ENCODE assay signal across 11 cellular contexts in genomic region chr6:35691027-35691824, GRCh38. TPM values are rescaled to one million over a fixed set of nuclear protein-coding genes. Genes with fewer than 3 reads are reported as not detected.
DNase-seq lines count a peak whose midpoint lies in the region; ATAC-seq, FAIRE-seq and TF ChIP-seq lines count a peak whose summit lies in the region.
"Had no signal": no experiment of that assay in that cellular context is flagged by ENCODE, and none has a peak within 500 bp of the region (broad histone marks: within the 10 kb centered on the region; RNA-seq: fewer than 3 reads in every experiment).

No MANE protein-coding gene starts in this region.

- FAIRE-seq in GM12891 (lab: Jason Lieb, UNC): no peak
- FAIRE-seq: A204.1 had no signal

- DNase-seq in SIG-M5 treated with dmso at 0.1 percent for 504 hours (lab: John Stamatoyannopoulos, UW; ENCODE audit: unreplicated experiment): peak; percentile 71
- DNase-seq in SIG-M5 (lab: John Stamatoyannopoulos, UW): no peak
- peak; percentile 74 for DNase-seq in fibroblast of the aortic adventitia (ENCODE audit: low read depth)
- peak; percentile 5 for DNase-seq in nephron progenitor cell
- DNase-seq in upper lobe of right lung: peak; percentile 90
- no peak for DNase-seq in SW480 (ENCODE audit: low spot score)
- no peak for DNase-seq in GM12891 (ENCODE audit: insufficient read length, low spot score)
- no peak for DNase-seq in NAMALWA (ENCODE audit: low spot score)

- peak; percentile 73 for ATAC-seq in upper lobe of right lung

- intact Hi-C loops in upper lobe of right lung (cut with DNase I): no loop called here

- peaks cover 24% of the 10 kb centered on the region for H3K4me1 ChIP-seq in upper lobe of right lung

- peaks cover 8% of the 10 kb centered on the region for H3K9me3 Mint-ChIP-seq in nephron progenitor cell

- H3K36me3 ChIP-seq in upper lobe of right lung: no peaks in the 10 kb centered on the region
- H3K36me3 ChIP-seq: SJSA1 had no signal

- no peaks in the 10 kb centered on the region for H3K27me3 ChIP-seq in upper lobe of right lung

- no peak overlapping the region for H3K4me3 Mint-ChIP-seq in nephron progenitor cell

- TF ChIP-seq POLR2A in GM12891 (IDR thresholded peaks at IDR 0.05; ENCODE audit: low read depth, low read length): no peak

- TF ChIP-seq CTCF in fibroblast of the aortic adventitia (IDR thresholded peaks at IDR 0.05; ENCODE audit: insufficient read depth, low read length): no peak
- no peak for TF ChIP-seq CTCF in nephron progenitor cell (IDR thresholded peaks at IDR 0.05)
- no peak for TF ChIP-seq CTCF in upper lobe of right lung (IDR thresholded peaks at IDR 0.05)

- peak overlapping the region; percentile 53 for H3K27ac Mint-ChIP-seq in nephron progenitor cell

- H3K4me1 Mint-ChIP-seq in nephron progenitor cell: peaks cover 35% of the 10 kb centered on the region

- H3K9me3 ChIP-seq in upper lobe of right lung: no peaks in the 10 kb centered on the region

- peaks cover 7% of the 10 kb centered on the region for H3K27me3 Mint-ChIP-seq in nephron progenitor cell (ENCODE audit: low read depth, poor library complexity)

- peak overlapping the region; percentile 68 for H3K27ac ChIP-seq in upper lobe of right lung
- H3K27ac ChIP-seq: SJSA1 had no signal

- no peak overlapping the region for H3K4me3 ChIP-seq in fibroblast of the aortic adventitia (ENCODE audit: low read depth, low read length)
- H3K4me3 ChIP-seq in upper lobe of right lung: no peak overlapping the region
- H3K4me3 ChIP-seq: SJSA1 had no signal

- H3K36me3 Mint-ChIP-seq in nephron progenitor cell (ENCODE audit: low read depth): no peaks in the 10 kb centered on the region

TF ChIP-seq in GM12891, 5 proteins besides CTCF, POLR2A, EP300 and RAD21:
- TF ChIP-seq SPI1 (IDR thresholded peaks at IDR 0.05; ENCODE audit: low read depth, low read length) (no peak), TAF1 (IDR thresholded peaks at IDR 0.05; ENCODE audit: low read depth, low read length) (no peak), POLR2AphosphoS5 (IDR thresholded peaks at IDR 0.05; ENCODE audit: low read depth, low read length) (no peak), PAX5 (IDR thresholded peaks at IDR 0.05; ENCODE audit: insufficient read depth, low read length, severe bottlenecking) (no peak), POU2F2 (IDR thresholded peaks at IDR 0.05; ENCODE audit: low read depth, low read length) (no peak)

RNA-seq across cellular contexts. Expression of gene FKBP5, which starts 2.5 kb away (rescaled TPM):
- 2.9 and 5.3 TPM in 2 replicates for total RNA-seq in fibroblast of the aortic adventitia (ENCODE audit: low replicate concordance)
- 142 TPM for total RNA-seq in upper lobe of right lung
- polyA plus RNA-seq in GM12891 (2012; ENCODE audit: low read depth, missing spikeins): 36.6 TPM

RNA-seq across cellular contexts. Expression of gene ARMC12, which starts 45.6 kb away (rescaled TPM):
- total RNA-seq in fibroblast of the aortic adventitia (ENCODE audit: low replicate concordance) (0.45 TPM in 1 of 2 replicates, not detected in the other), upper lobe of right lung (0.52 TPM)
- polyA plus RNA-seq in GM12891 (2012; ENCODE audit: low read depth, missing spikeins): 0.83 TPM
- total RNA-seq: HT-29, SJSA1 had no signal

Comparison
In these comparisons a context has a peak if more than half of its experiments do, and no peak if none do; other contexts are left out.
1. DNase-seq: peak in SIG-M5 treated with dmso at 0.1 percent for 504 hours (single experiment), fibroblast of the aortic adventitia (single experiment), nephron progenitor cell (single experiment) and upper lobe of right lung (single experiment); none in SIG-M5 (single experiment), SW480 (single experiment), GM12891 (single experiment) and NAMALWA (single experiment).
2. RNA of gene FKBP5, which starts 2.5 kb away (total RNA-seq): 142 TPM in upper lobe of right lung (single experiment); 2.9 to 5.3 TPM in fibroblast of the aortic adventitia; every median in the first group is over 10 times any median in the second.